26 cellular contexts compared by ENCODE assay signal in genomic region chr6:96725276-96725675, GRCh38.
"Had no signal": no experiment of that assay in that cellular context is flagged by ENCODE, and none has a peak within 500 bp of the region (broad histone marks: within the 10 kb centered on the region; RNA-seq: fewer than 3 reads in every experiment).

No MANE protein-coding gene starts in this region.

- H3K27ac Mint-ChIP-seq: effector memory CD8-positive, alpha-beta T cell; naive B cell; natural killer cell treated with Interleukin-12 subunit alpha and Interleukin-12 subunit beta and Interleukin-15 and Interleukin-18, amount 100 ng/mL, for 72 hours; progenitor cell of endocrine pancreas; stimulated activated effector memory CD8-positive, alpha-beta T cell treated with anti-CD3 and anti-CD28 coated beads, Interleukin-12 subunit alpha, Interleukin-12 subunit beta, amount 100 ng/mL, for 72 hours; type B pancreatic cell had no signal

- FAIRE-seq: endometrium, frontal cortex, keratinocyte, pancreas had no signal

- H3K9me3 ChIP-seq: lower lobe of right lung, mucosa of descending colon, neutrophil, pancreas, right atrium auricular region, stomach, testis, tibial artery had no signal

- H3K27me3 Mint-ChIP-seq: progenitor cell of endocrine pancreas, type B pancreatic cell had no signal

- H3K36me3 ChIP-seq: lower lobe of right lung, neutrophil, pancreas, right atrium auricular region, stomach, tibial artery had no signal

- H3K27ac ChIP-seq: lower lobe of right lung, neutrophil, pancreas, right atrium auricular region, stomach, testis, tibial artery had no signal

- H3K27me3 ChIP-seq: neutrophil, pancreas, right atrium auricular region, stomach, testis, tibial artery had no signal

- H3K9me3 Mint-ChIP-seq: effector memory CD8-positive, alpha-beta T cell; naive B cell; natural killer cell treated with Interleukin-12 subunit alpha and Interleukin-12 subunit beta and Interleukin-15 and Interleukin-18, amount 100 ng/mL, for 72 hours; stimulated activated effector memory CD8-positive, alpha-beta T cell treated with anti-CD3 and anti-CD28 coated beads, Interleukin-12 subunit alpha, Interleukin-12 subunit beta, amount 100 ng/mL, for 72 hours; type B pancreatic cell had no signal

- H3K4me3 ChIP-seq: lower lobe of right lung, mucosa of descending colon, pancreas, right atrium auricular region, smooth muscle cell, stomach, testis, tibial artery had no signal

- H3K4me3 Mint-ChIP-seq: effector memory CD8-positive, alpha-beta T cell; naive B cell; natural killer cell treated with Interleukin-12 subunit alpha and Interleukin-12 subunit beta and Interleukin-15 and Interleukin-18, amount 100 ng/mL, for 72 hours; neural crest cell; stimulated activated effector memory CD8-positive, alpha-beta T cell treated with anti-CD3 and anti-CD28 coated beads, Interleukin-12 subunit alpha, Interleukin-12 subunit beta, amount 100 ng/mL, for 72 hours; type B pancreatic cell had no signal

- H3K36me3 Mint-ChIP-seq: naive B cell; natural killer cell treated with Interleukin-12 subunit alpha and Interleukin-12 subunit beta and Interleukin-15 and Interleukin-18, amount 100 ng/mL, for 72 hours; stimulated activated effector memory CD8-positive, alpha-beta T cell treated with anti-CD3 and anti-CD28 coated beads, Interleukin-12 subunit alpha, Interleukin-12 subunit beta, amount 100 ng/mL, for 72 hours; type B pancreatic cell had no signal

- H3K4me1 Mint-ChIP-seq: naive B cell; neural crest cell; stimulated activated effector memory CD8-positive, alpha-beta T cell treated with anti-CD3 and anti-CD28 coated beads, Interleukin-12 subunit alpha, Interleukin-12 subunit beta, amount 100 ng/mL, for 72 hours had no signal

- DNase-seq: cortex of kidney; effector memory CD8-positive, alpha-beta T cell; left ventricle myocardium superior; lower lobe of right lung; mucosa of descending colon; naive B cell; pancreas; stimulated activated CD4-positive, alpha-beta T cell treated with anti-CD3 and anti-CD28 coated beads, Interleukin-12 subunit alpha, Interleukin-12 subunit beta, amount 100 ng/mL, for 4 hours; stimulated activated CD4-positive, alpha-beta T cell treated with anti-CD3 and anti-CD28 coated beads, Interleukin-1b, Interleukin-23, amount 100 ng/mL, for 48 hours; stimulated activated CD4-positive, alpha-beta T cell treated with anti-CD3 and anti-CD28 coated beads, Interleukin-4, amount 100 ng/mL, for 24 hours; stimulated activated naive CD4-positive, alpha-beta T cell treated with Interleukin-2 at 50 U/mL for 16 hours; stomach; testis; tibial artery had no signal

- ATAC-seq: effector memory CD8-positive, alpha-beta T cell; left ventricle myocardium superior; lower lobe of right lung; mucosa of descending colon; natural killer cell treated with Interleukin-12 subunit alpha and Interleukin-12 subunit beta and Interleukin-15 and Interleukin-18, amount 100 ng/mL, for 72 hours; sciatic nerve; stimulated activated effector memory CD8-positive, alpha-beta T cell treated with anti-CD3 and anti-CD28 coated beads, Interleukin-12 subunit alpha, Interleukin-12 subunit beta, amount 100 ng/mL, for 72 hours had no signal
